ENCODE assay signal across 8 cellular contexts in the genomic region with DNA sequence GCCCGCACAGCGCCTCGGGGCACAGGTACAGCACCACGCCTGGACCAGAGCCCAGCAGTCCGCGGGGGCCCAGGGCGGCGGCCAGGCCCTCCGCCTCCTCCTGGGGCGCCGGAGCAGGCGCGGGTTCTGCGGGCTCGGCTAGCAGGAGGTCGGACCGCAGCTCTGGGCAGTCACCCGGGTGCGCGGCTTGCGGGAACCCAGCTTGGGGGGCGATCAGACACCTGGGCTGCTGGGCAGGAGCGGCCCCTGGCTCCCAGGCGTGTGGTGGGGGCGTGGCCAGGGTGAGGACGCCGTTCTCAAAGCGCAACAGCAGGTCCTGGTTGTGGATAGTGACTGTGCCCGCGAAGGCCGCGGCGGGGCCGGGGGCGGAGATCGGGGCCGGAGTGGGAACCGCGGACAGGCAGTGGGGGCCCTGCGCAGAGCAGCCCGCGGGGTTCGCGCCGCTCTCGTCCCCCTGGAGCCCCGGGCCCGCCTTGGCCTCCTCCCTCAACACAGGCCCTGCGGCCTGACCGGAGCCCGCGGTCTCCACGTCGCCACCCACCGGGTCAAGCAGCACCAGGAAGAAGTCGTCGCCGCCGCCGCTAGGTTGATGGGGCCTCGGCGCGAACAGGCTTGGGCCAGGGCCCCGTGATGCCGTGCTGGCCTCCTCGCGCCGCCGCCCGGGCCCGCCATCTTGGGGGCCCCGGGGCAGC. TPM values are rescaled to one million over a fixed set of nuclear protein-coding genes. Genes with fewer than 3 reads are reported as not detected.
DNase-seq lines count a peak whose midpoint lies in the region; ATAC-seq and TF ChIP-seq lines count a peak whose summit lies in the region.
"Not testable (repeated sequence)": the region's sequence is repeated elsewhere in the genome, so short reads cannot be mapped to it uniquely, and the experiment has no call there.

No MANE protein-coding gene starts in this region.

- not testable (repeated sequence) for H3K27me3 Mint-ChIP-seq in CD4-positive, alpha-beta T cell; activated CD8-positive, alpha-beta T cell treated with anti-CD3 and anti-CD28 coated beads for 36 hours

- POLR2A ChIA-PET in CD4-positive, alpha-beta T cell (lab: Charles Lee); activated CD8-positive, alpha-beta T cell treated with anti-CD3 and anti-CD28 coated beads for 36 hours (lab: Charles Lee): not testable (repeated sequence)

- H3K27me3 ChIP-seq in CD4-positive, alpha-beta T cell (ENCODE audit: control insufficient read depth, insufficient read depth, low read length), result not testable (repeated sequence)

- peaks cover 38% of the 10 kb centered on the region for H3K36me3 Mint-ChIP-seq in CD4-positive, alpha-beta T cell (ENCODE audit: low read depth)
- peaks cover 18% of the 10 kb centered on the region for H3K36me3 Mint-ChIP-seq in activated CD8-positive, alpha-beta T cell treated with anti-CD3 and anti-CD28 coated beads for 36 hours (ENCODE audit: low read depth)

- H3K4me3 Mint-ChIP-seq in CD4-positive, alpha-beta T cell, result peak overlapping the region; percentile 7
- peak overlapping the region; percentile 57 for H3K4me3 Mint-ChIP-seq in activated CD8-positive, alpha-beta T cell treated with anti-CD3 and anti-CD28 coated beads for 36 hours

- peak overlapping the region; percentile 50 for H3K27ac ChIP-seq in CD4-positive, alpha-beta T cell (ENCODE audit: low read depth, low read length)
- H3K27ac ChIP-seq in coronary artery, result peak overlapping the region; percentile 87 to 91

- peak overlapping the region; percentile 99 for H3K27ac Mint-ChIP-seq in CD4-positive, alpha-beta T cell
- H3K27ac Mint-ChIP-seq in activated CD8-positive, alpha-beta T cell treated with anti-CD3 and anti-CD28 coated beads for 36 hours, result peak overlapping the region; percentile 68

- not testable (repeated sequence) for TF ChIP-seq CTCF in CD4-positive, alpha-beta T cell (IDR thresholded peaks at IDR 0.05); activated CD8-positive, alpha-beta T cell treated with anti-CD3 and anti-CD28 coated beads for 36 hours (IDR thresholded peaks at IDR 0.05); coronary artery (IDR thresholded peaks at IDR 0.05)

- CTCF ChIA-PET in CD4-positive, alpha-beta T cell (lab: Charles Lee); activated CD8-positive, alpha-beta T cell treated with anti-CD3 and anti-CD28 coated beads for 36 hours (lab: Charles Lee): not testable (repeated sequence)

- peak overlapping the region; percentile 74 for H3K4me3 ChIP-seq in coronary artery

- peak; percentile 64 for ATAC-seq in CD4-positive, alpha-beta T cell (ENCODE audit: poor library complexity)
- ATAC-seq in GM19397 (IDR thresholded peaks at IDR 0.05; ENCODE audit: unreplicated experiment) (peak; percentile 87), HG03025 (IDR thresholded peaks at IDR 0.05; ENCODE audit: low FRiP score, unreplicated experiment) (peak; percentile 75)
- ATAC-seq in activated CD8-positive, alpha-beta T cell treated with anti-CD3 and anti-CD28 coated beads for 36 hours, result peak; percentile 81

- peak in 6 of 10 experiments; percentile 5 to 36 (median 14) for DNase-seq in CD4-positive, alpha-beta T cell
- DNase-seq in NCI-H2081 (lab: John Stamatoyannopoulos, UW), result peak; percentile 36 to 40
- DNase-seq in activated CD8-positive, alpha-beta T cell treated with anti-CD3 and anti-CD28 coated beads for 36 hours, result peak; percentile 21
- DNase-seq in coronary artery (ENCODE audit: low spot score), result not testable (repeated sequence)
- DNase-seq in kidney tubule cell (ENCODE audit: low spot score), result peak; percentile 28
- DNase-seq in stimulated activated CD4-positive, alpha-beta T cell treated with anti-CD3 and anti-CD28 coated beads, Interleukin-12 subunit alpha, Interleukin-12 subunit beta, amount 100 ng/mL, for 4 hours, result peak; percentile 6

- intact Hi-C loops in CD4-positive, alpha-beta T cell (cut with DNase I, micrococcal nuclease), result loop anchor here (2.0 to 10.0 kb wide), 4 partner anchors 317 to 915 kb away; a partner anchor contains a TSS
- intact Hi-C loops in activated CD8-positive, alpha-beta T cell treated with anti-CD3 and anti-CD28 coated beads for 36 hours (cut with micrococcal nuclease), result not testable (repeated sequence)

- H3K9me3 ChIP-seq in CD4-positive, alpha-beta T cell (ENCODE audit: control insufficient read depth, low read length), result not testable (repeated sequence)

- not testable (repeated sequence) for H3K9me3 Mint-ChIP-seq in CD4-positive, alpha-beta T cell; activated CD8-positive, alpha-beta T cell treated with anti-CD3 and anti-CD28 coated beads for 36 hours

- H3K4me1 Mint-ChIP-seq in CD4-positive, alpha-beta T cell (ENCODE audit: low read depth), result peaks cover 44% of the 10 kb centered on the region
- H3K4me1 Mint-ChIP-seq in activated CD8-positive, alpha-beta T cell treated with anti-CD3 and anti-CD28 coated beads for 36 hours (ENCODE audit: low read depth), result peaks cover 28% of the 10 kb centered on the region

RNA-seq across cellular contexts. Expression of a gene that starts 0.5 kb away (rescaled TPM):
- 10 to 100 TPM; 17.5 to 17.7 TPM for total RNA-seq in CD4-positive, alpha-beta T cell
- total RNA-seq in activated CD8-positive, alpha-beta T cell treated with anti-CD3 and anti-CD28 coated beads for 36 hours, result 1 to 10 TPM; 3.2 TPM

Comparison
In these comparisons a context has a peak if more than half of its experiments do, and no peak if none do; other contexts are left out.
1. RNA of a gene that starts 0.5 kb away (total RNA-seq): 17.5 to 17.7 TPM in CD4-positive, alpha-beta T cell; 3.2 TPM in activated CD8-positive, alpha-beta T cell treated with anti-CD3 and anti-CD28 coated beads for 36 hours; every median in the first group is over 4 times any median in the second.
2. Peak in every context shown above with its lines, with median percentiles within 50 percentile points of each other: ATAC-seq.